ENCODE assay signal across 8 cellular contexts in genomic region chr20:44884907-44885391, GRCh38. TPM values are rescaled to one million over a fixed set of nuclear protein-coding genes. Genes with fewer than 3 reads are reported as not detected.
A peak's percentile ranks its signal among the peaks of the same experiment; 100 is the strongest.
DNase-seq lines count a peak whose midpoint lies in the region; FAIRE-seq and TF ChIP-seq lines count a peak whose summit lies in the region.

No MANE protein-coding gene starts in this region.

- H3K9me3 Mint-ChIP-seq in Calu3 (ENCODE audit: low read depth, unreplicated experiment) (no peaks in the 10 kb centered on the region), endothelial cell (ENCODE audit: unreplicated experiment) (no peaks in the 10 kb centered on the region)

- peak overlapping the region; percentile 95 for H3K4me3 Mint-ChIP-seq in Calu3 (ENCODE audit: low read depth, unreplicated experiment)
- peak overlapping the region; percentile 95 for H3K4me3 Mint-ChIP-seq in endothelial cell (ENCODE audit: unreplicated experiment)

- H3K4me1 ChIP-seq in ovary (ENCODE audit: insufficient read depth): no peaks in the 10 kb centered on the region

- peak overlapping the region; percentile 90 for H3K27ac Mint-ChIP-seq in Calu3 (ENCODE audit: unreplicated experiment)
- peak overlapping the region; percentile 82 for H3K27ac Mint-ChIP-seq in endothelial cell (ENCODE audit: unreplicated experiment)

- no peak for TF ChIP-seq POLR2A in ovary (IDR thresholded peaks at IDR 0.05)

- TF ChIP-seq EP300 in ovary (IDR thresholded peaks at IDR 0.05): no peak

- DNase-seq in Calu3: no peak
- DNase-seq in NCI-H69 (lab: John Stamatoyannopoulos, UW): peak; percentile 29
- DNase-seq in endothelial cell (ENCODE audit: low spot score): no peak
- DNase-seq in ovary: no peak
- no peak for DNase-seq in RCC 7860 (ENCODE audit: low spot score)
- DNase-seq in cerebellar cortex (ENCODE audit: low spot score): no peak
- DNase-seq in MV-4-11 (lab: John Stamatoyannopoulos, UW): no peak
- DNase-seq in cerebellar nuclear complex (lab: John Stamatoyannopoulos, UW): no peak

- CTCF ChIA-PET in Calu3 (lab: Charles Lee): interaction anchor here (0.6 to 3.0 kb wide), 5 partner anchors 15 to 138 kb away, joined by 3 to 12 read pairs (median 3); partner anchors contain the start of genes PABPC1L and TOMM34

- H3K36me3 Mint-ChIP-seq in Calu3 (ENCODE audit: insufficient read depth, unreplicated experiment): peaks cover 54% of the 10 kb centered on the region
- H3K36me3 Mint-ChIP-seq in endothelial cell (ENCODE audit: low read depth, unreplicated experiment): peaks cover 7% of the 10 kb centered on the region

- no peaks in the 10 kb centered on the region for H3K36me3 ChIP-seq in ovary

- peak overlapping the region; percentile 100 for H3K4me3 ChIP-seq in ovary

- intact Hi-C loops in Calu3 (cut with micrococcal nuclease; ENCODE audit: unreplicated experiment): loop anchor here (5.0 kb wide), 1 partner anchor 138 kb away; the partner anchor contains the start of gene KCNK15
- intact Hi-C loops in ovary (cut with DNase I): loop anchor here in 1 of 4 donors (10.0 kb wide), 1 partner anchor 70 kb away; no protein-coding TSS in a partner anchor

- H3K27me3 Mint-ChIP-seq in Calu3 (ENCODE audit: unreplicated experiment): no peaks in the 10 kb centered on the region
- H3K27me3 Mint-ChIP-seq in endothelial cell (ENCODE audit: unreplicated experiment): peaks cover 5% of the 10 kb centered on the region

- H3K27me3 ChIP-seq in ovary: no peaks in the 10 kb centered on the region

- no peaks in the 10 kb centered on the region for H3K9me3 ChIP-seq in ovary

- H3K4me1 Mint-ChIP-seq in Calu3 (ENCODE audit: low read depth, unreplicated experiment) (peaks cover 26% of the 10 kb centered on the region), endothelial cell (ENCODE audit: unreplicated experiment) (peaks cover 28% of the 10 kb centered on the region)

- no peak for FAIRE-seq in RCC 7860 (lab: Jason Lieb, UNC)

- peak overlapping the region in 1 of 2 donors; percentile 83 for H3K27ac ChIP-seq in ovary

- 2 to 8% (median 6%) methylated on average over 14 of the region's 14 CpGs for WGBS in ovary, 3 donors

- TSS peak; percentile 66 for BruUV-seq in Calu3 (replicated peaks; lab: Mats Ljungman, UMichigan)

- TF ChIP-seq CTCF in Calu3 (IDR thresholded peaks at IDR 0.05; ENCODE audit: unreplicated experiment) (no peak), endothelial cell (IDR thresholded peaks at IDR 0.05; ENCODE audit: unreplicated experiment) (no peak), ovary (IDR thresholded peaks at IDR 0.05) (no peak)

RNA-seq across cellular contexts. Expression of gene YWHAB, which starts 0.6 kb away (rescaled TPM):
- total RNA-seq in Calu3 (2022): 377 and 384 TPM in 2 replicates
- total RNA-seq in endothelial cell (ENCODE audit: unreplicated experiment): 183 TPM
- total RNA-seq in ovary: 100 to 1,000 TPM in 5 of 7 donors, 10 to 100 TPM in 2; 55.1 to 153 (median 117) TPM
- polyA plus RNA-seq in ovary: 100 to 1,000 TPM in 1 of 2 donors, 10 to 100 TPM in 1; 70.1 to 252 TPM

RNA-seq across cellular contexts. Expression of gene PABPC1L, which starts 24.9 kb away (rescaled TPM):
- 172 and 182 TPM in 2 replicates for total RNA-seq in Calu3 (2022)
- total RNA-seq in endothelial cell (ENCODE audit: unreplicated experiment): 17.3 TPM
- 10 to 100 TPM; 17.9 to 34.9 (median 22.9) TPM for total RNA-seq in ovary
- 10 to 100 TPM; 13.3 to 19.0 TPM for polyA plus RNA-seq in ovary
